Comparison of ENCODE assay signal across 8 cellular contexts in genomic region chr3:39154323-39155021, GRCh38. TPM values are rescaled to one million over a fixed set of nuclear protein-coding genes. Genes with fewer than 3 reads are reported as not detected.
DNase-seq lines count a peak whose midpoint lies in the region; ATAC-seq, FAIRE-seq and TF ChIP-seq lines count a peak whose summit lies in the region.

No MANE protein-coding gene starts in this region.

- H3K4me2 ChIP-seq in GM12878 (ENCODE audit: control insufficient read depth, insufficient read depth) = no peak overlapping the region

- ATAC-seq in GM12878 = no peak
- ATAC-seq in left lobe of liver = no peak
- ATAC-seq in HG03469 (IDR thresholded peaks at IDR 0.05; ENCODE audit: unreplicated experiment) = no peak

- H3K4me3 Mint-ChIP-seq in activated CD4-positive, alpha-beta T cell treated with anti-CD3 and anti-CD28 coated beads, Interleukin-2, amount 10 ng/mL, durations not matched to agents 7 days and 5 days = peak overlapping the region; percentile 63

- H3K9ac ChIP-seq in GM12878 (ENCODE audit: control insufficient read depth, insufficient read depth, low read length) = no peak overlapping the region

- no peak overlapping the region for H2AFZ ChIP-seq in GM12878 (ENCODE audit: control insufficient read depth, low read depth, low read length)

- H3K4me3 ChIP-seq in GM12878 = no peak overlapping the region
- peak overlapping the region in 1 of 3 donors; percentile 97 for H3K4me3 ChIP-seq in thyroid gland (replicated peaks in 1 of 3)

- 84% methylated on average over 18 of the region's 18 CpGs for WGBS in GM12878 (ENCODE audit: insufficient coverage, insufficient replicate concordance, low lambda C conversion rate, missing lambda C conversion rate)
- 29 to 45% methylated on average over 18 of the region's 18 CpGs for WGBS in thyroid gland, 2 donors

- no peak for DNase-seq in activated CD4-positive, alpha-beta T cell treated with anti-CD3 and anti-CD28 coated beads, Interleukin-2, amount 10 ng/mL, durations not matched to agents 7 days and 5 days
- no peak for DNase-seq in activated CD4-positive, alpha-beta T cell treated with anti-CD3 and anti-CD28 coated beads for 1 hour
- DNase-seq in GM12878 (ENCODE audit: low read depth, low spot score) (no peak), left lobe of liver (ENCODE audit: low spot score) (peak; percentile 67), thyroid gland (peak; percentile 87 to 88), hepatic stellate cell (ENCODE audit: low spot score) (no peak)
- no peak for DNase-seq in stimulated activated CD4-positive, alpha-beta T cell treated with anti-CD3 and anti-CD28 coated beads, Interleukin-1b, Interleukin-23, amount 100 ng/mL, for 48 hours

- in situ Hi-C loops in GM12878 (cut with MboI) = no loop called here

- H3K27me3 ChIP-seq in GM12878 (replicated peaks in 1 of 2; ENCODE audit: control insufficient read depth in 2 of 2, insufficient read depth in 2 of 2, low read length in 1 of 2) = no peaks in the 10 kb centered on the region
- no peaks in the 10 kb centered on the region for H3K27me3 ChIP-seq in thyroid gland

- no peak overlapping the region for H3K27ac ChIP-seq in GM12878 (ENCODE audit: control insufficient read depth, insufficient read depth)
- H3K27ac ChIP-seq in thyroid gland = peak overlapping the region; percentile 70 to 100 (median 86)

- peaks cover 49% of the 10 kb centered on the region for H3K4me1 Mint-ChIP-seq in activated CD4-positive, alpha-beta T cell treated with anti-CD3 and anti-CD28 coated beads, Interleukin-2, amount 10 ng/mL, durations not matched to agents 7 days and 5 days

- POLR2A ChIA-PET in activated CD4-positive, alpha-beta T cell treated with anti-CD3 and anti-CD28 coated beads, Interleukin-2, amount 10 ng/mL, durations not matched to agents 7 days and 5 days (lab: Charles Lee) = no interaction called here
- POLR2A ChIA-PET in GM12878 (lab: Charles Lee) = no interaction called here

- SMC1A ChIA-PET in GM12878 (lab: Charles Lee; ENCODE audit: uncharacterized antibody, unreplicated experiment) = interaction anchor here (0.9 kb wide), 1 partner anchor 23 kb away, joined by 3 read pairs; no protein-coding TSS in a partner anchor

- BruUV-seq in GM12878 (replicated peaks; lab: Mats Ljungman, UMichigan) = no TSS peak

- RAD21 ChIA-PET in GM12878 (lab: Charles Lee; ENCODE audit: unreplicated experiment) = interaction anchor here (1.0 kb wide), 1 partner anchor 24 kb away, joined by 3 read pairs; no protein-coding TSS in a partner anchor

- no peaks in the 10 kb centered on the region for H3K36me3 ChIP-seq in GM12878 (ENCODE audit: control insufficient read depth in 2 of 2, insufficient read depth in 2 of 2, low read length in 1 of 2)
- H3K36me3 ChIP-seq in thyroid gland = peaks cover 0 to 5% of the 10 kb centered on the region in 2 donors

- CTCF ChIA-PET in activated CD4-positive, alpha-beta T cell treated with anti-CD3 and anti-CD28 coated beads, Interleukin-2, amount 10 ng/mL, durations not matched to agents 7 days and 5 days (lab: Charles Lee) = interaction anchor here (1.1 to 1.9 kb wide), 3 partner anchors 14 to 134 kb away, joined by 3 to 5 read pairs (median 3); no protein-coding TSS in a partner anchor
- CTCF ChIA-PET in GM12878 (lab: Yijun Ruan, JAX) = interaction anchor here (1.0 kb wide), 1 partner anchor 24 kb away, joined by 3 read pairs; no protein-coding TSS in a partner anchor

- H3K27ac Mint-ChIP-seq in activated CD4-positive, alpha-beta T cell treated with anti-CD3 and anti-CD28 coated beads, Interleukin-2, amount 10 ng/mL, durations not matched to agents 7 days and 5 days = peak overlapping the region; percentile 88

- peaks cover 3% of the 10 kb centered on the region for H3K36me3 Mint-ChIP-seq in activated CD4-positive, alpha-beta T cell treated with anti-CD3 and anti-CD28 coated beads, Interleukin-2, amount 10 ng/mL, durations not matched to agents 7 days and 5 days (ENCODE audit: low read depth)

- no peaks in the 10 kb centered on the region for H4K20me1 ChIP-seq in GM12878 (ENCODE audit: control insufficient read depth, insufficient read depth)

- FAIRE-seq in GM12878 (lab: Jason Lieb, UNC) = no peak

- peaks cover 37% of the 10 kb centered on the region for H3K79me2 ChIP-seq in GM12878 (ENCODE audit: control insufficient read depth, insufficient read depth, low read length)

- H3K9me3 ChIP-seq in GM12878 (replicated peaks; ENCODE audit: control insufficient read depth, insufficient read depth, low read length) = no peaks in the 10 kb centered on the region
- no peaks in the 10 kb centered on the region for H3K9me3 ChIP-seq in thyroid gland

- intact Hi-C loops in GM12878 (cut with micrococcal nuclease; ENCODE audit: unreplicated experiment) (no loop called here), thyroid gland (cut with DNase I) (no loop called here)

- TF ChIP-seq CTCF in GM12878 (IDR thresholded peaks at IDR 0.05 in 2 of 3, conservative IDR thresholded peaks at IDR 0.05 in 1 of 3; ENCODE audit: control insufficient read depth in 2 of 3, extremely low read depth in 1 of 3, insufficient read depth in 1 of 3, low read depth in 3 of 3, low read length in 3 of 3) (no peak), thyroid gland (IDR thresholded peaks at IDR 0.05) (no peak)

- TF ChIP-seq POLR2A in GM12878 (IDR thresholded peaks at IDR 0.05; ENCODE audit: low read depth, low read length) (no peak), thyroid gland (IDR thresholded peaks at IDR 0.05) (peak in 1 of 2 donors; percentile 11)

- TF ChIP-seq EP300 in GM12878 (IDR thresholded peaks at IDR 0.05; ENCODE audit: borderline replicate concordance in 1 of 2, control insufficient read depth in 1 of 2, low read depth in 2 of 2, low read length in 2 of 2) = no peak

- H3K4me1 ChIP-seq in GM12878 (ENCODE audit: control insufficient read depth, insufficient read depth, low read length) (peaks cover 12% of the 10 kb centered on the region), thyroid gland (peaks cover 28 to 34% of the 10 kb centered on the region in 2 donors)

- peaks cover 13% of the 10 kb centered on the region for H3K27me3 Mint-ChIP-seq in activated CD4-positive, alpha-beta T cell treated with anti-CD3 and anti-CD28 coated beads, Interleukin-2, amount 10 ng/mL, durations not matched to agents 7 days and 5 days

- TF ChIP-seq RAD21 in GM12878 (IDR thresholded peaks at IDR 0.05; ENCODE audit: insufficient read depth, low read depth, low read length) = no peak

- no peaks in the 10 kb centered on the region for H3K9me3 Mint-ChIP-seq in activated CD4-positive, alpha-beta T cell treated with anti-CD3 and anti-CD28 coated beads, Interleukin-2, amount 10 ng/mL, durations not matched to agents 7 days and 5 days

RNA-seq across cellular contexts. Expression of gene CSRNP1, which starts 1.1 kb away (rescaled TPM):
- total RNA-seq in activated CD4-positive, alpha-beta T cell treated with anti-CD3 and anti-CD28 coated beads, Interleukin-2, amount 10 ng/mL, durations not matched to agents 7 days and 5 days = 10 to 100 TPM; 13.4 to 13.6 TPM
- 19.2 and 23.9 TPM in 2 replicates for total RNA-seq in GM12878 (2013; cell fraction: nucleolus; rRNA removed)
- total RNA-seq in GM12878 (2014; rRNA removed) (14.2 TPM in 2 replicates), GM12878 (2014; rRNA removed; fragmentation: Illumina TruSeq; extraction: Trizol) (6.4 and 6.7 TPM in 2 replicates), GM12878 (2021) (12.0 and 12.1 TPM in 2 replicates), left lobe of liver (9.0 TPM), thyroid gland (10 to 100 TPM; 33.5 to 81.0 (median 36.7) TPM)
- polyA plus RNA-seq in GM12878 (2011; ENCODE audit: low read depth) = 7.8 TPM
- polyA plus RNA-seq in GM12878 (2011; rRNA removed) (5.9 and 11.1 TPM in 2 replicates), GM12878 (2014; fragmentation: Illumina TruSeq; extraction: Trizol) (3.0 and 7.3 TPM in 2 replicates), GM12878 (2014; fragmentation: Nextera tagmentation; extraction: Ambion mirVana) (under 1 TPM; 0.32 to 0.77 TPM), GM12878 (2014; rRNA removed) (9.3 TPM in 2 replicates), GM12878 (2016; fragmentation: Nextera tagmentation; extraction: Ambion mirVana) (1 to 10 TPM; 4.9 to 7.0 TPM)
- 15.2 and 18.9 TPM in 2 replicates for polyA plus RNA-seq in GM12878 (2011; cell fraction: cytosol; rRNA removed)
- polyA plus RNA-seq in GM12878 (2011; cell fraction: nucleus; rRNA removed) = 18.3 and 26.2 TPM in 2 replicates
- 17.7 and 20.8 TPM in 2 replicates for polyA plus RNA-seq in GM12878 (2012)
- 17.1 and 27.4 TPM in 2 replicates for polyA minus RNA-seq in GM12878 (2011; rRNA and poly(A)+ RNA removed)
- 6.5 and 11.8 TPM in 2 replicates for polyA minus RNA-seq in GM12878 (2011; cell fraction: cytosol; rRNA and poly(A)+ RNA removed)
- polyA minus RNA-seq in GM12878 (2011; cell fraction: nucleus; rRNA and poly(A)+ RNA removed) = 16.4 and 17.9 TPM in 2 replicates

RNA-seq across cellular contexts. Expression of gene XIRP1, which starts 37.9 kb away (rescaled TPM):
- total RNA-seq in activated CD4-positive, alpha-beta T cell treated with anti-CD3 and anti-CD28 coated beads, Interleukin-2, amount 10 ng/mL, durations not matched to agents 7 days and 5 days = not detected
- total RNA-seq in GM12878 (2013; cell fraction: nucleolus; rRNA removed) = 0.12 TPM in 1 of 2 replicates, not detected in the other
- total RNA-seq in GM12878 (2014; rRNA removed) (0.16 and 0.17 TPM in 2 replicates), GM12878 (2014; rRNA removed; fragmentation: Illumina TruSeq; extraction: Trizol) (0.18 and 0.23 TPM in 2 replicates), GM12878 (2021) (0.38 and 0.40 TPM in 2 replicates), left lobe of liver (not detected), thyroid gland (not detected)
- 0.16 TPM for polyA plus RNA-seq in GM12878 (2011; ENCODE audit: low read depth)
- polyA plus RNA-seq in GM12878 (2011; rRNA removed) (0.01 and 0.03 TPM in 2 replicates), GM12878 (2014; fragmentation: Illumina TruSeq; extraction: Trizol) (0.14 and 0.24 TPM in 2 replicates), GM12878 (2014; fragmentation: Nextera tagmentation; extraction: Ambion mirVana) (under 1 TPM in 1 of 2 experiments, not detected in 1; 0.05 TPM), GM12878 (2014; rRNA removed) (0.08 and 0.27 TPM in 2 replicates), GM12878 (2016; fragmentation: Nextera tagmentation; extraction: Ambion mirVana) (under 1 TPM; 0.04 to 0.05 TPM)
- 0.03 and 0.08 TPM in 2 replicates for polyA plus RNA-seq in GM12878 (2011; cell fraction: cytosol; rRNA removed)
- 0.30 and 0.37 TPM in 2 replicates for polyA plus RNA-seq in GM12878 (2011; cell fraction: nucleus; rRNA removed)
- 0.20 and 0.28 TPM in 2 replicates for polyA plus RNA-seq in GM12878 (2012)
- 0.07 and 0.21 TPM in 2 replicates for polyA minus RNA-seq in GM12878 (2011; rRNA and poly(A)+ RNA removed)
- polyA minus RNA-seq in GM12878 (2011; cell fraction: cytosol; rRNA and poly(A)+ RNA removed) = not detected in 2 replicates
- polyA minus RNA-seq in GM12878 (2011; cell fraction: nucleus; rRNA and poly(A)+ RNA removed) = 0.12 and 0.29 TPM in 2 replicates

RNA-seq across cellular contexts. Expression of gene TTC21A, which starts 47.0 kb away (rescaled TPM):
- 1 to 10 TPM; 3.8 to 5.1 TPM for total RNA-seq in activated CD4-positive, alpha-beta T cell treated with anti-CD3 and anti-CD28 coated beads, Interleukin-2, amount 10 ng/mL, durations not matched to agents 7 days and 5 days
- 10.3 and 13.6 TPM in 2 replicates for total RNA-seq in GM12878 (2013; cell fraction: nucleolus; rRNA removed)
- total RNA-seq in GM12878 (2014; rRNA removed) = 0.93 and 2.2 TPM in 2 replicates
- 0.67 and 1.1 TPM in 2 replicates for total RNA-seq in GM12878 (2014; rRNA removed; fragmentation: Illumina TruSeq; extraction: Trizol)
- total RNA-seq in GM12878 (2021) = 2.6 and 2.7 TPM in 2 replicates
- 2.2 TPM for polyA plus RNA-seq in GM12878 (2011; ENCODE audit: low read depth)
- 1.1 and 1.2 TPM in 2 replicates for polyA plus RNA-seq in GM12878 (2011; rRNA removed)
- polyA plus RNA-seq in GM12878 (2011; cell fraction: cytosol; rRNA removed) = 0.69 and 1.0 TPM in 2 replicates
- polyA plus RNA-seq in GM12878 (2011; cell fraction: nucleus; rRNA removed) = 7.0 and 7.7 TPM in 2 replicates
- 2.8 and 3.8 TPM in 2 replicates for polyA plus RNA-seq in GM12878 (2012)
- polyA plus RNA-seq in GM12878 (2014; fragmentation: Illumina TruSeq; extraction: Trizol) = 1.6 and 2.1 TPM in 2 replicates
- polyA plus RNA-seq in GM12878 (2014; fragmentation: Nextera tagmentation; extraction: Ambion mirVana) = under 1 TPM; 0.62 to 0.68 TPM
- polyA plus RNA-seq in GM12878 (2014; rRNA removed) = 3.2 and 3.8 TPM in 2 replicates
- polyA plus RNA-seq in GM12878 (2016; fragmentation: Nextera tagmentation; extraction: Ambion mirVana) = 1 to 10 TPM; 1.0 to 1.2 TPM
- polyA minus RNA-seq in GM12878 (2011; rRNA and poly(A)+ RNA removed) = 1.1 and 2.0 TPM in 2 replicates
- polyA minus RNA-seq in GM12878 (2011; cell fraction: cytosol; rRNA and poly(A)+ RNA removed) = not detected in 2 replicates
- polyA minus RNA-seq in GM12878 (2011; cell fraction: nucleus; rRNA and poly(A)+ RNA removed) = 2.0 and 2.4 TPM in 2 replicates
- total RNA-seq in left lobe of liver = 2.3 TPM
- total RNA-seq in thyroid gland = 10 to 100 TPM in 3 of 4 donors, 1 to 10 TPM in 1; 8.9 to 17.8 (median 11.7) TPM

RNA-seq across cellular contexts. Expression of gene GORASP1, which starts 47.0 kb away (rescaled TPM):
- total RNA-seq in activated CD4-positive, alpha-beta T cell treated with anti-CD3 and anti-CD28 coated beads, Interleukin-2, amount 10 ng/mL, durations not matched to agents 7 days and 5 days = 10 to 100 TPM; 31.6 to 33.7 TPM
- 58.3 and 75.7 TPM in 2 replicates for total RNA-seq in GM12878 (2013; cell fraction: nucleolus; rRNA removed)
- total RNA-seq in GM12878 (2014; rRNA removed) = 27.6 and 28.0 TPM in 2 replicates
- 16.7 and 16.8 TPM in 2 replicates for total RNA-seq in GM12878 (2014; rRNA removed; fragmentation: Illumina TruSeq; extraction: Trizol)
- 29.3 and 32.9 TPM in 2 replicates for total RNA-seq in GM12878 (2021)
- 21.6 TPM for polyA plus RNA-seq in GM12878 (2011; ENCODE audit: low read depth)
- 20.6 and 28.8 TPM in 2 replicates for polyA plus RNA-seq in GM12878 (2011; rRNA removed)
- 25.5 and 35.6 TPM in 2 replicates for polyA plus RNA-seq in GM12878 (2011; cell fraction: cytosol; rRNA removed)
- 131 and 134 TPM in 2 replicates for polyA plus RNA-seq in GM12878 (2011; cell fraction: nucleus; rRNA removed)
- polyA plus RNA-seq in GM12878 (2012) = 19.5 and 23.4 TPM in 2 replicates
- 23.2 and 25.1 TPM in 2 replicates for polyA plus RNA-seq in GM12878 (2014; fragmentation: Illumina TruSeq; extraction: Trizol)
- 1 to 10 TPM; 3.6 to 5.0 TPM for polyA plus RNA-seq in GM12878 (2014; fragmentation: Nextera tagmentation; extraction: Ambion mirVana)
- polyA plus RNA-seq in GM12878 (2014; rRNA removed) = 32.7 and 35.1 TPM in 2 replicates
- polyA plus RNA-seq in GM12878 (2016; fragmentation: Nextera tagmentation; extraction: Ambion mirVana) = 10 to 100 TPM; 18.0 to 23.2 TPM
- polyA minus RNA-seq in GM12878 (2011; rRNA and poly(A)+ RNA removed) = 17.7 and 29.2 TPM in 2 replicates
- polyA minus RNA-seq in GM12878 (2011; cell fraction: cytosol; rRNA and poly(A)+ RNA removed) = 8.6 and 9.8 TPM in 2 replicates
- polyA minus RNA-seq in GM12878 (2011; cell fraction: nucleus; rRNA and poly(A)+ RNA removed) = 36.4 and 47.1 TPM in 2 replicates
- 39.4 TPM for total RNA-seq in left lobe of liver
- total RNA-seq in thyroid gland = 100 to 1,000 TPM in 2 of 4 donors, 10 to 100 TPM in 2; 64.6 to 105 (median 101) TPM

Comparison
In these comparisons a context has a peak if more than half of its experiments do, and no peak if none do; other contexts are left out.
1. DNase-seq: peak in left lobe of liver (single experiment) and thyroid gland (2 of 2); none in activated CD4-positive, alpha-beta T cell treated with anti-CD3 and anti-CD28 coated beads, Interleukin-2, amount 10 ng/mL, durations not matched to agents 7 days and 5 days (single experiment), activated CD4-positive, alpha-beta T cell treated with anti-CD3 and anti-CD28 coated beads for 1 hour (single experiment), GM12878 (single experiment), stimulated activated CD4-positive, alpha-beta T cell treated with anti-CD3 and anti-CD28 coated beads, Interleukin-1b, Interleukin-23, amount 100 ng/mL, for 48 hours (single experiment) and hepatic stellate cell (single experiment).